In the genomic region with DNA sequence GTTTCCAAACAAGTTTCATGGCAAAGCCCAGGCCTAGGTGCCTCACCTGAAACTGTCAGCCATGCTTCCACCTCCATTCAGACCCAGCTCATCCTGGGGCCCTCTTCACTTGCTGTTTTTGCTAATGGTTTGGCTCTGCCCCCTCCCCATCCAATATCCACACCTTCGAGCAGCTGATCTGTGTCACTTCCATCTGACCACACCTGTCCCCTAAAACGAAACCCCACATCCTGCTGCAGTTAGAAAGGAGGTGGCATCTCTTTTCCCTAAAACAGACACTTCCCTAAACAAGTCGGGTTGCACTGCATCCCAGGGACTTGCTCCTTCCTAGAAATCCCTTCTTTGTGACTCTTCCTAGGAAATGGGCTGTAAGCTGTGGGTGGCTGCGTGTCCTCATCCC, we compare ENCODE assay signal across 9 cellular contexts.
"Had no signal": no experiment of that assay in that cellular context is flagged by ENCODE, and none has a peak within 500 bp of the region (broad histone marks: within the 10 kb centered on the region; RNA-seq: fewer than 3 reads in every experiment).

No MANE protein-coding gene starts in this region.

- ATAC-seq: K562 had no signal

- H3K27ac Mint-ChIP-seq: H9 had no signal

- H3K9ac ChIP-seq: GM23248 had no signal

- FAIRE-seq: H54, K562 had no signal

- DNase-seq: GM23248, GOT3, H9, HCEC 1CT, IMR-90, KG1 had no signal

- H3K4me3 ChIP-seq: GM23248, K562 had no signal

- H2AFZ ChIP-seq: GM23248 had no signal

- H3K27ac ChIP-seq: GM23248, HL-60 had no signal

- H3K9me3 Mint-ChIP-seq: H9 had no signal

- H3K4me3 Mint-ChIP-seq: H9 had no signal
